ENCODE assay signal across 1 cellular context in genomic region chr2:215617060-215617824, GRCh38.
TF ChIP-seq lines count a peak whose summit lies in the region.

No MANE protein-coding gene starts in this region.

TF ChIP-seq in HepG2, 621 proteins besides CTCF, POLR2A, EP300 and RAD21 (continued from another document and continues in another):
- TF ChIP-seq ZBTB40 (IDR thresholded peaks at IDR 0.05) (no peak), ZBTB40 (CRISPR knock-in tag; IDR thresholded peaks at IDR 0.05) (no peak; the same call in 1 of the 2 replicates), NCOA1 (CRISPR knock-in tag; IDR thresholded peaks at IDR 0.05) (peak; percentile 99), ZNF326 (CRISPR knock-in tag; IDR thresholded peaks at IDR 0.05; ENCODE audit: borderline replicate concordance) (no peak), KMT2A (CRISPR knock-in tag; IDR thresholded peaks at IDR 0.05) (peak; percentile 60; the same call in 1 of the 2 replicates), ZNF367 (CRISPR knock-in tag; IDR thresholded peaks at IDR 0.05; ENCODE audit: borderline replicate concordance) (0 out of 2 replicates have a peak, but pooled peaks have one; percentile 31), ZIK1 (CRISPR knock-in tag; IDR thresholded peaks at IDR 0.05; ENCODE audit: borderline replicate concordance, low read depth) (0 out of 2 replicates have a peak, but pooled peaks have one; percentile 58), ZNF383 (CRISPR knock-in tag; IDR thresholded peaks at IDR 0.05; ENCODE audit: borderline replicate concordance) (no peak), HOXA5 (CRISPR knock-in tag; IDR thresholded peaks at IDR 0.05) (peak; percentile 98), ZNF761 (CRISPR knock-in tag; conservative IDR thresholded peaks at IDR 0.05) (peak; percentile 94; the same call in 1 of the 2 replicates), ZNF775 (CRISPR knock-in tag; IDR thresholded peaks at IDR 0.05; ENCODE audit: borderline replicate concordance) (peak; percentile 81; the same call in 1 of the 2 replicates), ZNF569 (CRISPR knock-in tag; IDR thresholded peaks at IDR 0.05; ENCODE audit: borderline replicate concordance) (peak; percentile 80; the same call in 1 of the 2 replicates), KAT7 (CRISPR knock-in tag; IDR thresholded peaks at IDR 0.05; ENCODE audit: borderline replicate concordance) (no peak; the same call in 1 of the 2 replicates), ZNF296 (CRISPR knock-in tag; conservative IDR thresholded peaks at IDR 0.05) (no peak), MTERF4 (CRISPR knock-in tag; IDR thresholded peaks at IDR 0.05) (no peak), IRF2 (CRISPR knock-in tag; IDR thresholded peaks at IDR 0.05) (peak; percentile 91), ZNF790 (CRISPR knock-in tag; IDR thresholded peaks at IDR 0.05; ENCODE audit: borderline replicate concordance) (no peak), PLSCR1 (CRISPR knock-in tag; IDR thresholded peaks at IDR 0.05; ENCODE audit: borderline replicate concordance) (no peak), TP53 (CRISPR knock-in tag; conservative IDR thresholded peaks at IDR 0.05) (peak; percentile 94), ZNF17 (CRISPR knock-in tag; IDR thresholded peaks at IDR 0.05) (0 out of 2 replicates have a peak, but pooled peaks have one; percentile 69), MYPOP (CRISPR knock-in tag; IDR thresholded peaks at IDR 0.05) (peak; percentile 67; the same call in 1 of the 2 replicates), SP5 (CRISPR knock-in tag; IDR thresholded peaks at IDR 0.05; ENCODE audit: borderline replicate concordance, low read depth) (peak; percentile 25; the same call in 1 of the 2 replicates), ATF1 (CRISPR knock-in tag; IDR thresholded peaks at IDR 0.05) (peak; percentile 80; the same call in 1 of the 2 replicates), ELF4 (CRISPR knock-in tag; IDR thresholded peaks at IDR 0.05; ENCODE audit: borderline replicate concordance) (no peak), ZNF225 (CRISPR knock-in tag; IDR thresholded peaks at IDR 0.05) (no peak), CHCHD3 (CRISPR knock-in tag; IDR thresholded peaks at IDR 0.05) (no peak), GTF2F1 (IDR thresholded peaks at IDR 0.05; ENCODE audit: low read length) (no peak), ZFP62 (CRISPR knock-in tag; IDR thresholded peaks at IDR 0.05) (no peak), ZNF691 (CRISPR knock-in tag; IDR thresholded peaks at IDR 0.05; ENCODE audit: borderline replicate concordance, low read depth) (no peak), MXD1 (CRISPR knock-in tag; IDR thresholded peaks at IDR 0.05) (no peak), NFAT5 (CRISPR knock-in tag; IDR thresholded peaks at IDR 0.05) (no peak), ZMAT3 (CRISPR knock-in tag; conservative IDR thresholded peaks at IDR 0.05) (no peak), ZNF460 (CRISPR knock-in tag; IDR thresholded peaks at IDR 0.05; ENCODE audit: borderline replicate concordance) (no peak; the same call in 1 of the 2 replicates), ZNF670 (CRISPR knock-in tag; IDR thresholded peaks at IDR 0.05; ENCODE audit: borderline replicate concordance) (no peak; the same call in none of the 2 replicates), ATF7 (IDR thresholded peaks at IDR 0.05) (no peak; the same call in 1 of the 2 replicates), ATF7 (CRISPR knock-in tag; IDR thresholded peaks at IDR 0.05) (peak; percentile 47; the same call in 1 of the 2 replicates), REST (IDR thresholded peaks at IDR 0.05; ENCODE audit: borderline replicate concordance in 1 of 2, low read depth in 1 of 2, low read length in 2 of 2) (peak in 1 of 2 experiments; percentile 84; a peak in 2 of 4 replicates), ZSCAN31 (CRISPR knock-in tag; IDR thresholded peaks at IDR 0.05; ENCODE audit: low read depth) (peak; percentile 55; the same call in 1 of the 2 replicates)
